In genomic region chr1:236058141-236058626, GRCh38 we compare ENCODE assay signal across 9 cellular contexts. TPM values are rescaled to one million over a fixed set of nuclear protein-coding genes. Genes with fewer than 3 reads are reported as not detected.
DNase-seq lines count a peak whose midpoint lies in the region; ATAC-seq and TF ChIP-seq lines count a peak whose summit lies in the region.
"Had no signal": no experiment of that assay in that cellular context is flagged by ENCODE, and none has a peak within 500 bp of the region (broad histone marks: within the 10 kb centered on the region; RNA-seq: fewer than 3 reads in every experiment).

No MANE protein-coding gene starts in this region.

- no TSS peak for BruUV-seq in Calu3 (replicated peaks; lab: Mats Ljungman, UMichigan)

- no peaks in the 10 kb centered on the region for H3K36me3 Mint-ChIP-seq in Calu3 (ENCODE audit: insufficient read depth, unreplicated experiment)
- H3K36me3 Mint-ChIP-seq: activated naive CD4-positive, alpha-beta T cell treated with anti-CD3 and anti-CD28 coated beads, Interleukin-2, amount 50 U/mL, for 24 hours had no signal

- H3K27ac Mint-ChIP-seq in Calu3 (ENCODE audit: unreplicated experiment), result no peak overlapping the region
- H3K27ac Mint-ChIP-seq: activated naive CD4-positive, alpha-beta T cell treated with anti-CD3 and anti-CD28 coated beads, Interleukin-2, amount 50 U/mL, for 24 hours had no signal

- H3K4me3 Mint-ChIP-seq in Calu3 (ENCODE audit: low read depth, unreplicated experiment), result no peak overlapping the region
- H3K4me3 Mint-ChIP-seq: activated naive CD4-positive, alpha-beta T cell treated with anti-CD3 and anti-CD28 coated beads, Interleukin-2, amount 50 U/mL, for 24 hours had no signal

- DNase-seq in EL, result peak; percentile 66
- peak; percentile 61 for DNase-seq in HS-5 (ENCODE audit: low read depth)
- peak; percentile 45 for DNase-seq in iris pigment epithelial cell (ENCODE audit: low read depth)
- DNase-seq in Calu3, result no peak
- DNase-seq in SIG-M5 treated with dmso at 0.1 percent for 504 hours (lab: John Stamatoyannopoulos, UW; ENCODE audit: unreplicated experiment), result no peak
- no peak for DNase-seq in NCI-H2171 (lab: John Stamatoyannopoulos, UW)
- DNase-seq in DMS153 treated with DMSO at 0.1 percent for 48 hours (lab: John Stamatoyannopoulos, UW; ENCODE audit: unreplicated experiment), result no peak

- intact Hi-C loops in Calu3 (cut with micrococcal nuclease; ENCODE audit: unreplicated experiment), result no loop called here

- H3K9me3 Mint-ChIP-seq in Calu3 (ENCODE audit: low read depth, unreplicated experiment), result peaks cover 3% of the 10 kb centered on the region
- H3K9me3 Mint-ChIP-seq: activated naive CD4-positive, alpha-beta T cell treated with anti-CD3 and anti-CD28 coated beads, Interleukin-2, amount 50 U/mL, for 24 hours had no signal

- peaks cover 9% of the 10 kb centered on the region for H3K27me3 Mint-ChIP-seq in Calu3 (ENCODE audit: unreplicated experiment)

- H3K4me1 Mint-ChIP-seq in Calu3 (ENCODE audit: low read depth, unreplicated experiment), result peaks cover 8% of the 10 kb centered on the region

- CTCF ChIA-PET in Calu3 (lab: Charles Lee), result no interaction called here

- peak; percentile 80 for ATAC-seq in GM21390 (IDR thresholded peaks at IDR 0.05; ENCODE audit: unreplicated experiment)

- no peak for TF ChIP-seq CTCF in Calu3 (IDR thresholded peaks at IDR 0.05; ENCODE audit: unreplicated experiment)

RNA-seq across cellular contexts. Expression of gene NID1, which starts 6.7 kb away (rescaled TPM):
- 4.4 and 8.6 TPM in 2 replicates for total RNA-seq in Calu3 (2022)

Comparison
In these comparisons a context has a peak if more than half of its experiments do, and no peak if none do; other contexts are left out.
1. DNase-seq: peak in EL (single experiment), HS-5 (single experiment) and iris pigment epithelial cell (single experiment); none in Calu3 (single experiment), SIG-M5 treated with dmso at 0.1 percent for 504 hours (single experiment), NCI-H2171 (single experiment) and DMS153 treated with DMSO at 0.1 percent for 48 hours (single experiment).